ENCODE assay signal across 8 cellular contexts in genomic region chr15:45790325-45790943, GRCh38.
DNase-seq lines count a peak whose midpoint lies in the region; ATAC-seq, FAIRE-seq and TF ChIP-seq lines count a peak whose summit lies in the region.

No MANE protein-coding gene starts in this region.

- no peaks in the 10 kb centered on the region for H3K27me3 ChIP-seq in iPS DF 6.9 (ENCODE audit: control insufficient read depth, insufficient read depth, low read length)

- no peaks in the 10 kb centered on the region for H3K36me3 ChIP-seq in iPS DF 6.9 (ENCODE audit: control insufficient read depth, insufficient read depth, low read length)

- TF ChIP-seq CTCF in WTC11 (IDR thresholded peaks at IDR 0.05): peak; percentile 35

- H3K36me3 Mint-ChIP-seq in WTC11: no peaks in the 10 kb centered on the region

- POLR2A ChIA-PET in WTC11 (lab: Charles Lee): interaction anchor here (0.5 to 1.0 kb wide), 2 partner anchors 49 to 86 kb away, joined by 3 to 4 read pairs; no protein-coding TSS in a partner anchor

- H3K27ac ChIP-seq in iPS DF 6.9 (ENCODE audit: low read length): no peak overlapping the region

- DNase-seq in AG20443 (ENCODE audit: low spot score): peak; percentile 43
- DNase-seq in M059J (ENCODE audit: low read depth): peak; percentile 21
- peak; percentile 42 for DNase-seq in WTC11 (ENCODE audit: low spot score)
- DNase-seq in iPS DF 6.9 (ENCODE audit: low read depth, low spot score): peak; percentile 5
- peak; percentile 23 for DNase-seq in urothelium cell line (ENCODE audit: low spot score)
- no peak for DNase-seq in T-helper 9 cell

- H3K9me3 ChIP-seq in iPS DF 6.9 (ENCODE audit: control insufficient read depth, insufficient read depth, low read length): no peaks in the 10 kb centered on the region

- H3K27me3 Mint-ChIP-seq in WTC11 (ENCODE audit: low read depth): no peaks in the 10 kb centered on the region; the same call in 1 of the 2 replicates

- H3K27ac Mint-ChIP-seq in WTC11: no peak overlapping the region

- CTCF ChIA-PET in WTC11 (lab: Charles Lee): interaction anchor here (0.5 to 5.0 kb wide), 18 partner anchors 11 to 508 kb away, joined by 3 to 66 read pairs (median 4); no protein-coding TSS in a partner anchor

- no peak for FAIRE-seq in urothelium cell line (lab: Jason Lieb, UNC)

- no CpG with 5 or more reads among the region's 4 CpGs for WGBS in iPS DF 6.9 (ENCODE audit: insufficient coverage, insufficient read length)

- H3K4me1 ChIP-seq in iPS DF 6.9 (ENCODE audit: control insufficient read depth, insufficient read depth, low read length): no peaks in the 10 kb centered on the region

- no peak overlapping the region for H3K4me3 Mint-ChIP-seq in WTC11

- H3K9me3 Mint-ChIP-seq in WTC11: no peaks in the 10 kb centered on the region

- H3K4me1 Mint-ChIP-seq in WTC11: peaks cover 4% of the 10 kb centered on the region

- ATAC-seq in GM18517 (IDR thresholded peaks at IDR 0.05; ENCODE audit: unreplicated experiment) (peak; percentile 51), WTC11 (peak; percentile 90), GM18867 (IDR thresholded peaks at IDR 0.05; ENCODE audit: unreplicated experiment) (no peak)

- no peak overlapping the region for H3K4me3 ChIP-seq in iPS DF 6.9 (ENCODE audit: low read length)

TF ChIP-seq in WTC11, 78 proteins besides CTCF, POLR2A, EP300 and RAD21:
- TF ChIP-seq, protein P1, sequence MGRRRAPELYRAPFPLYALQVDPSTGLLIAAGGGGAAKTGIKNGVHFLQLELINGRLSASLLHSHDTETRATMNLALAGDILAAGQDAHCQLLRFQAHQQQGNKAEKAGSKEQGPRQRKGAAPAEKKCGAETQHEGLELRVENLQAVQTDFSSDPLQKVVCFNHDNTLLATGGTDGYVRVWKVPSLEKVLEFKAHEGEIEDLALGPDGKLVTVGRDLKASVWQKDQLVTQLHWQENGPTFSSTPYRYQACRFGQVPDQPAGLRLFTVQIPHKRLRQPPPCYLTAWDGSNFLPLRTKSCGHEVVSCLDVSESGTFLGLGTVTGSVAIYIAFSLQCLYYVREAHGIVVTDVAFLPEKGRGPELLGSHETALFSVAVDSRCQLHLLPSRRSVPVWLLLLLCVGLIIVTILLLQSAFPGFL (CRISPR knock-in tag; IDR thresholded peaks at IDR 0.05; ENCODE audit: borderline replicate concordance): no peak
- TF ChIP-seq ZNF138 (CRISPR knock-in tag; conservative IDR thresholded peaks at IDR 0.05) (no peak), ERG (CRISPR knock-in tag; IDR thresholded peaks at IDR 0.05) (no peak), ZNF317 (CRISPR knock-in tag; IDR thresholded peaks at IDR 0.05; ENCODE audit: borderline replicate concordance, low read depth) (no peak), GTF2I (CRISPR knock-in tag; conservative IDR thresholded peaks at IDR 0.05) (no peak), NR2C2 (CRISPR knock-in tag; IDR thresholded peaks at IDR 0.05) (no peak), TP53 (CRISPR knock-in tag; IDR thresholded peaks at IDR 0.05) (no peak), MXD4 (CRISPR knock-in tag; IDR thresholded peaks at IDR 0.05; ENCODE audit: borderline replicate concordance) (no peak), ATF1 (CRISPR knock-in tag; IDR thresholded peaks at IDR 0.05) (no peak), EMX1 (CRISPR knock-in tag; IDR thresholded peaks at IDR 0.05) (no peak), GABPB1 (CRISPR knock-in tag; IDR thresholded peaks at IDR 0.05) (no peak), CBFB (CRISPR knock-in tag; IDR thresholded peaks at IDR 0.05; ENCODE audit: low read depth) (no peak), RELA (CRISPR knock-in tag; IDR thresholded peaks at IDR 0.05; ENCODE audit: borderline replicate concordance) (no peak), HMGA2 (CRISPR knock-in tag; IDR thresholded peaks at IDR 0.05) (no peak)
- TF ChIP-seq, protein P2, sequence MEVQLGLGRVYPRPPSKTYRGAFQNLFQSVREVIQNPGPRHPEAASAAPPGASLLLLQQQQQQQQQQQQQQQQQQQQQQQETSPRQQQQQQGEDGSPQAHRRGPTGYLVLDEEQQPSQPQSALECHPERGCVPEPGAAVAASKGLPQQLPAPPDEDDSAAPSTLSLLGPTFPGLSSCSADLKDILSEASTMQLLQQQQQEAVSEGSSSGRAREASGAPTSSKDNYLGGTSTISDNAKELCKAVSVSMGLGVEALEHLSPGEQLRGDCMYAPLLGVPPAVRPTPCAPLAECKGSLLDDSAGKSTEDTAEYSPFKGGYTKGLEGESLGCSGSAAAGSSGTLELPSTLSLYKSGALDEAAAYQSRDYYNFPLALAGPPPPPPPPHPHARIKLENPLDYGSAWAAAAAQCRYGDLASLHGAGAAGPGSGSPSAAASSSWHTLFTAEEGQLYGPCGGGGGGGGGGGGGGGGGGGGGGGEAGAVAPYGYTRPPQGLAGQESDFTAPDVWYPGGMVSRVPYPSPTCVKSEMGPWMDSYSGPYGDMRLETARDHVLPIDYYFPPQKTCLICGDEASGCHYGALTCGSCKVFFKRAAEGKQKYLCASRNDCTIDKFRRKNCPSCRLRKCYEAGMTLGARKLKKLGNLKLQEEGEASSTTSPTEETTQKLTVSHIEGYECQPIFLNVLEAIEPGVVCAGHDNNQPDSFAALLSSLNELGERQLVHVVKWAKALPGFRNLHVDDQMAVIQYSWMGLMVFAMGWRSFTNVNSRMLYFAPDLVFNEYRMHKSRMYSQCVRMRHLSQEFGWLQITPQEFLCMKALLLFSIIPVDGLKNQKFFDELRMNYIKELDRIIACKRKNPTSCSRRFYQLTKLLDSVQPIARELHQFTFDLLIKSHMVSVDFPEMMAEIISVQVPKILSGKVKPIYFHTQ (CRISPR knock-in tag; IDR thresholded peaks at IDR 0.05): no peak
- TF ChIP-seq, protein P3, sequence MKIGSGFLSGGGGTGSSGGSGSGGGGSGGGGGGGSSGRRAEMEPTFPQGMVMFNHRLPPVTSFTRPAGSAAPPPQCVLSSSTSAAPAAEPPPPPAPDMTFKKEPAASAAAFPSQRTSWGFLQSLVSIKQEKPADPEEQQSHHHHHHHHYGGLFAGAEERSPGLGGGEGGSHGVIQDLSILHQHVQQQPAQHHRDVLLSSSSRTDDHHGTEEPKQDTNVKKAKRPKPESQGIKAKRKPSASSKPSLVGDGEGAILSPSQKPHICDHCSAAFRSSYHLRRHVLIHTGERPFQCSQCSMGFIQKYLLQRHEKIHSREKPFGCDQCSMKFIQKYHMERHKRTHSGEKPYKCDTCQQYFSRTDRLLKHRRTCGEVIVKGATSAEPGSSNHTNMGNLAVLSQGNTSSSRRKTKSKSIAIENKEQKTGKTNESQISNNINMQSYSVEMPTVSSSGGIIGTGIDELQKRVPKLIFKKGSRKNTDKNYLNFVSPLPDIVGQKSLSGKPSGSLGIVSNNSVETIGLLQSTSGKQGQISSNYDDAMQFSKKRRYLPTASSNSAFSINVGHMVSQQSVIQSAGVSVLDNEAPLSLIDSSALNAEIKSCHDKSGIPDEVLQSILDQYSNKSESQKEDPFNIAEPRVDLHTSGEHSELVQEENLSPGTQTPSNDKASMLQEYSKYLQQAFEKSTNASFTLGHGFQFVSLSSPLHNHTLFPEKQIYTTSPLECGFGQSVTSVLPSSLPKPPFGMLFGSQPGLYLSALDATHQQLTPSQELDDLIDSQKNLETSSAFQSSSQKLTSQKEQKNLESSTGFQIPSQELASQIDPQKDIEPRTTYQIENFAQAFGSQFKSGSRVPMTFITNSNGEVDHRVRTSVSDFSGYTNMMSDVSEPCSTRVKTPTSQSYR (CRISPR knock-in tag; IDR thresholded peaks at IDR 0.05): no peak
TF ChIP-seq in WTC11: peak in this region for 0.
